In genomic region chr11:69640260-69640994, GRCh38 we compare ENCODE assay signal across 8 cellular contexts. TPM values are rescaled to one million over a fixed set of nuclear protein-coding genes. Genes with fewer than 3 reads are reported as not detected.
DNase-seq lines count a peak whose midpoint lies in the region; ATAC-seq and TF ChIP-seq lines count a peak whose summit lies in the region.

No MANE protein-coding gene starts in this region.

- H3K36me3 ChIP-seq in HCT116 (ENCODE audit: control insufficient read depth in 1 of 2, insufficient read depth in 2 of 2, low read length in 2 of 2) (peaks cover 4 to 24% of the 10 kb centered on the region in 2 experiments; a peak in 3 of 4 replicates), heart left ventricle (peaks cover 0 to 19% (median 8%) of the 10 kb centered on the region in 9 donors)

- H3K36me3 Mint-ChIP-seq in WTC11: peaks cover 5% of the 10 kb centered on the region

- peaks cover 56% of the 10 kb centered on the region for H3K79me2 ChIP-seq in HCT116 (ENCODE audit: insufficient read depth, low read length)

- no peak for TF ChIP-seq POLR2A in HCT116 (IDR thresholded peaks at IDR 0.05; ENCODE audit: borderline replicate concordance, extremely low read depth, insufficient read depth, insufficient read length)
- no peak for TF ChIP-seq POLR2A in heart left ventricle (IDR thresholded peaks at IDR 0.05)

- ATAC-seq in HCT116: no peak
- ATAC-seq in WTC11: no peak; the same call in 1 of the 2 replicates
- no peak for ATAC-seq in heart left ventricle
- no peak for ATAC-seq in HG03280 (IDR thresholded peaks at IDR 0.05; ENCODE audit: unreplicated experiment)

- H3K27ac ChIP-seq in HCT116 (ENCODE audit: low read depth, low read length): peak overlapping the region; percentile 96
- peak overlapping the region; percentile 89 to 100 (median 97) for H3K27ac ChIP-seq in heart left ventricle

- H3K4me2 ChIP-seq in HCT116 (ENCODE audit: low read length): peak overlapping the region; percentile 90

- no peaks in the 10 kb centered on the region for H3K27me3 ChIP-seq in HCT116 (ENCODE audit: insufficient read depth, low read length)
- peaks cover 0 to 63% (median 0%) of the 10 kb centered on the region in 9 donors for H3K27me3 ChIP-seq in heart left ventricle

- H3K4me1 Mint-ChIP-seq in WTC11: peaks cover 16% of the 10 kb centered on the region

- no peak for TF ChIP-seq RAD21 in HCT116 (IDR thresholded peaks at IDR 0.05; ENCODE audit: low read depth)

- TSS peak; percentile 32 for BruUV-seq in HCT116 (replicated peaks; lab: Mats Ljungman, UMichigan)

- peaks cover 18% of the 10 kb centered on the region; the same call in 1 of the 2 replicates for H4K20me1 ChIP-seq in HCT116 (ENCODE audit: insufficient read depth)

- H3K9me2 ChIP-seq in HCT116 (ENCODE audit: insufficient read depth): no peaks in the 10 kb centered on the region

- peak overlapping the region; percentile 88 for H3K27ac Mint-ChIP-seq in WTC11

- peak overlapping the region; percentile 89 for H3K4me3 Mint-ChIP-seq in WTC11

- POLR2A ChIA-PET in HCT116 (lab: Charles Lee): interaction anchor here (0.6 to 1.5 kb wide), 2 partner anchors 13 to 346 kb away, joined by 3 read pairs; partner anchors contain the start of gene MYEOV
- POLR2A ChIA-PET in WTC11 (lab: Charles Lee): no interaction called here

- DNase-seq in HCT116 (ENCODE audit: low read depth, low spot score) (no peak), WTC11 (ENCODE audit: low spot score) (no peak), heart left ventricle (peak in 4 of 5 donors; percentile 51 to 72 (median 56)), retinal pigment epithelial cell (ENCODE audit: low read depth) (no peak), NCI-H146 (lab: John Stamatoyannopoulos, UW) (no peak), HPDE6-E6E7 (ENCODE audit: extremely low spot score) (no peak)
- DNase-seq in effector CD4-positive, alpha-beta T cell: no peak

- 3% methylated on average over 25 to 43 of the region's 43 CpGs for WGBS in heart left ventricle, 4 donors

- RAD21 ChIA-PET in HCT116 (lab: Charles Lee; ENCODE audit: low non-redundant PET in 1 of 2, low total read pairs in 2 of 2, uncharacterized antibody in 2 of 2, unreplicated experiment in 2 of 2): interaction anchor here in 1 of 2 experiments (0.7 kb wide), 1 partner anchor 346 kb away, joined by 3 read pairs; the partner anchor contains the start of gene MYEOV

- H2AFZ ChIP-seq in HCT116 (ENCODE audit: low read depth, low read length, poor library complexity, severe bottlenecking): no peak overlapping the region

- no peaks in the 10 kb centered on the region for H3K9me3 ChIP-seq in HCT116 (ENCODE audit: control insufficient read depth in 1 of 2, insufficient read depth in 1 of 2, low read depth in 1 of 2, low read length in 2 of 2)
- no peaks in the 10 kb centered on the region for H3K9me3 ChIP-seq in heart left ventricle

- peak overlapping the region; percentile 100 for H3K9ac ChIP-seq in HCT116 (ENCODE audit: low read length)

- CTCF ChIA-PET in HCT116 (lab: Charles Lee) (no interaction called here), WTC11 (lab: Charles Lee) (no interaction called here)

- peak overlapping the region; percentile 96 to 99 for H3K4me3 ChIP-seq in HCT116 (replicated peaks in 1 of 2; ENCODE audit: low read depth in 1 of 2, low read length in 2 of 2)
- H3K4me3 ChIP-seq in heart left ventricle: peak overlapping the region; percentile 72 to 97 (median 88)
- peak overlapping the region; percentile 98 for H3K4me3 ChIP-seq in retinal pigment epithelial cell (ENCODE audit: low read length)

- TF ChIP-seq CTCF in HCT116 (IDR thresholded peaks at IDR 0.05 in 2 of 3, conservative IDR thresholded peaks at IDR 0.05 in 1 of 3; ENCODE audit: borderline replicate concordance in 1 of 3, insufficient read depth in 1 of 3, low read depth in 2 of 3, low read length in 2 of 3): no peak
- no peak for TF ChIP-seq CTCF in WTC11 (IDR thresholded peaks at IDR 0.05)
- TF ChIP-seq CTCF in heart left ventricle (IDR thresholded peaks at IDR 0.05): no peak
- no peak for TF ChIP-seq CTCF in retinal pigment epithelial cell (conservative IDR thresholded peaks at IDR 0.05; ENCODE audit: low read depth, low read length)

- H3K4me1 ChIP-seq in HCT116 (ENCODE audit: control insufficient read depth in 1 of 2, insufficient read depth in 2 of 2, low read length in 2 of 2) (peaks cover 21 to 77% of the 10 kb centered on the region in 2 experiments), heart left ventricle (peaks cover 8 to 77% (median 66%) of the 10 kb centered on the region in 12 donors)

- no peaks in the 10 kb centered on the region for H3K9me3 Mint-ChIP-seq in WTC11

- H3K27me3 Mint-ChIP-seq in WTC11 (ENCODE audit: low read depth): peaks cover 8% of the 10 kb centered on the region

- intact Hi-C loops in HCT116 (cut with micrococcal nuclease) (no loop called here), heart left ventricle (cut with DNase I) (loop anchor here (2.0 to 10.0 kb wide), 13 partner anchors 143 to 716 kb away; partner anchors contain the start of gene MYEOV (in 3 of the 10))

TF ChIP-seq in HCT116, 20 proteins besides CTCF, POLR2A, EP300 and RAD21:
- TF ChIP-seq SRF (IDR thresholded peaks at IDR 0.05; ENCODE audit: low read depth) (no peak), ZFX (IDR thresholded peaks at IDR 0.05) (peak; percentile 56)
TF ChIP-seq in HCT116: peak in this region for 1.

TF ChIP-seq in WTC11, 78 proteins besides CTCF, POLR2A, EP300 and RAD21:
- TF ChIP-seq ZNF512 (CRISPR knock-in tag; IDR thresholded peaks at IDR 0.05; ENCODE audit: borderline replicate concordance) (no peak), ATF1 (CRISPR knock-in tag; IDR thresholded peaks at IDR 0.05) (no peak), NFE2L1 (CRISPR knock-in tag; IDR thresholded peaks at IDR 0.05) (no peak), SOX15 (CRISPR knock-in tag; IDR thresholded peaks at IDR 0.05) (no peak), ZNF416 (CRISPR knock-in tag; IDR thresholded peaks at IDR 0.05) (0 out of 2 replicates have a peak, but pooled peaks have one; percentile 9), NFATC4 (CRISPR knock-in tag; IDR thresholded peaks at IDR 0.05) (no peak), IRF2 (CRISPR knock-in tag; IDR thresholded peaks at IDR 0.05; ENCODE audit: borderline replicate concordance, low read depth) (no peak), SMAD3 (CRISPR knock-in tag; IDR thresholded peaks at IDR 0.05; ENCODE audit: borderline replicate concordance) (no peak), PRRX2 (CRISPR knock-in tag; IDR thresholded peaks at IDR 0.05) (no peak), ZNF671 (CRISPR knock-in tag; IDR thresholded peaks at IDR 0.05) (no peak), HMGA2 (CRISPR knock-in tag; IDR thresholded peaks at IDR 0.05) (no peak), ZNF232 (CRISPR knock-in tag; IDR thresholded peaks at IDR 0.05) (0 out of 2 replicates have a peak, but pooled peaks have one; percentile 8), ZNF423 (CRISPR knock-in tag; IDR thresholded peaks at IDR 0.05) (no peak), ATF3 (CRISPR knock-in tag; conservative IDR thresholded peaks at IDR 0.05) (no peak), NR3C1 (CRISPR knock-in tag; conservative IDR thresholded peaks at IDR 0.05; ENCODE audit: low read depth) (no peak)
- TF ChIP-seq, protein P1, sequence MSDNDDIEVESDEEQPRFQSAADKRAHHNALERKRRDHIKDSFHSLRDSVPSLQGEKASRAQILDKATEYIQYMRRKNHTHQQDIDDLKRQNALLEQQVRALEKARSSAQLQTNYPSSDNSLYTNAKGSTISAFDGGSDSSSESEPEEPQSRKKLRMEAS (CRISPR knock-in tag; IDR thresholded peaks at IDR 0.05): no peak

RNA-seq across cellular contexts. Expression of gene CCND1, which starts 0.5 kb away (rescaled TPM):
- 601 TPM for total RNA-seq in HCT116 (2021; ENCODE audit: unreplicated experiment)
- 284 and 460 TPM in 2 replicates for polyA plus RNA-seq in HCT116 (2012)
- total RNA-seq in WTC11 (2021): 212 to 224 TPM (median 224 TPM) in 3 replicates
- 100 to 1,000 TPM; 104 to 312 (median 162) TPM for total RNA-seq in heart left ventricle
- 10 to 100 TPM; 27.9 to 50.5 TPM for polyA plus RNA-seq in heart left ventricle

RNA-seq across cellular contexts. Expression of gene LTO1, which starts 34.7 kb away (rescaled TPM):
- 21.3 TPM for total RNA-seq in HCT116 (2021; ENCODE audit: unreplicated experiment)
- 14.4 and 23.1 TPM in 2 replicates for polyA plus RNA-seq in HCT116 (2012)
- 20.5 to 27.5 TPM (median 20.6 TPM) in 3 replicates for total RNA-seq in WTC11 (2021)
- 10 to 100 TPM in 1 of 9 donors, 1 to 10 TPM in 8; 4.1 to 13.4 (median 8.4) TPM for total RNA-seq in heart left ventricle
- 10 to 100 TPM; 10.9 to 14.4 TPM for polyA plus RNA-seq in heart left ventricle

Comparison
In these comparisons a context has a peak if more than half of its experiments do, and no peak if none do; other contexts are left out.
1. DNase-seq: peak in heart left ventricle (4 of 5); none in HCT116 (single experiment), WTC11 (single experiment), retinal pigment epithelial cell (single experiment), effector CD4-positive, alpha-beta T cell (single experiment), NCI-H146 (single experiment) and HPDE6-E6E7 (single experiment).
2. Peak in every context shown above with its lines, with median percentiles within 50 percentile points of each other: H3K4me3 ChIP-seq.